Comparison of ENCODE assay signal across 8 cellular contexts in genomic region chr10:97426776-97427570, GRCh38. TPM values are rescaled to one million over a fixed set of nuclear protein-coding genes. Genes with fewer than 3 reads are reported as not detected.
DNase-seq lines count a peak whose midpoint lies in the region; ATAC-seq, FAIRE-seq and TF ChIP-seq lines count a peak whose summit lies in the region.

No MANE protein-coding gene starts in this region.

- ATAC-seq in K562 (peak; percentile 59), right lobe of liver (no peak), GM18909 (IDR thresholded peaks at IDR 0.05; ENCODE audit: poor library complexity, unreplicated experiment) (no peak)

- TF ChIP-seq EP300 in K562 (IDR thresholded peaks at IDR 0.05; ENCODE audit: low read length): no peak
- no peak for TF ChIP-seq EP300 in tibial nerve (IDR thresholded peaks at IDR 0.05)

- intact Hi-C loops in K562 (cut with micrococcal nuclease): loop anchor here (1.0 kb wide), 1 partner anchor 20 kb away; no protein-coding TSS in a partner anchor
- intact Hi-C loops in right lobe of liver (cut with DNase I): no loop called here

- peak overlapping the region; percentile 93 to 100 for H3K9ac ChIP-seq in K562 (ENCODE audit: insufficient read depth in 1 of 2, low read depth in 2 of 2, low read length in 2 of 2)

- H3K27ac ChIP-seq in K562 (ENCODE audit: extremely low read depth, low read depth, low read length) (peak overlapping the region; percentile 89), right lobe of liver (peak overlapping the region; percentile 76 to 96 (median 91)), tibial nerve (peak overlapping the region; percentile 72 to 92 (median 90))

- peaks cover 49% of the 10 kb centered on the region for H3K36me3 ChIP-seq in K562 (ENCODE audit: control insufficient read depth, insufficient read depth, low read length)
- H3K36me3 ChIP-seq in right lobe of liver: peaks cover 0 to 26% (median 8%) of the 10 kb centered on the region in 4 donors
- H3K36me3 ChIP-seq in tibial nerve: peaks cover 0 to 27% (median 8%) of the 10 kb centered on the region in 3 donors

- H3K27me3 ChIP-seq in K562 (ENCODE audit: control insufficient read depth in 2 of 2, insufficient read depth in 2 of 2, low read length in 2 of 2) (no peaks in the 10 kb centered on the region), right lobe of liver (no peaks in the 10 kb centered on the region), tibial nerve (no peaks in the 10 kb centered on the region)

- H3K4me3 ChIP-seq in AG10803 (ENCODE audit: low read length) (peak overlapping the region; percentile 95), K562 (peak overlapping the region; percentile 90), right lobe of liver (peak overlapping the region; percentile 90 to 97 (median 94)), tibial nerve (peak overlapping the region; percentile 78 to 98 (median 84))

- CTCF ChIA-PET in K562 (lab: Yijun Ruan, JAX; ENCODE audit: low intra/inter-chr PET ratio): interaction anchor here (0.7 kb wide), 2 partner anchors 18 to 20 kb away, joined by 3 to 4 read pairs; no protein-coding TSS in a partner anchor

- no TSS peak for BruUV-seq in K562 (replicated peaks; lab: Mats Ljungman, UMichigan)

- DNase-seq in AG10803 (ENCODE audit: low read depth) (no peak), LHCN-M2 (ENCODE audit: low read depth) (peak; percentile 33), K562 (ENCODE audit: extremely low read depth in 1 of 4, low spot score in 3 of 4) (peak in 1 of 4 experiments; percentile 25), right lobe of liver (no peak), tibial nerve (ENCODE audit: low spot score in 2 of 2) (no peak), SK-N-DZ (ENCODE audit: low spot score) (no peak)
- no peak for DNase-seq in stimulated activated CD4-positive, alpha-beta T cell treated with anti-CD3 and anti-CD28 coated beads, Interleukin-4, amount 100 ng/mL, for 24 hours

- POLR2A ChIA-PET in K562 (lab: Yijun Ruan, JAX): interaction anchor here (0.7 to 1.7 kb wide), 5 partner anchors 10 to 73 kb away, joined by 3 to 5 read pairs (median 4); no protein-coding TSS in a partner anchor

- peaks cover 46% of the 10 kb centered on the region for H3K79me2 ChIP-seq in K562 (ENCODE audit: control insufficient read depth, insufficient read depth, low read length)

- H3K9me1 ChIP-seq in K562 (ENCODE audit: control insufficient read depth, insufficient read depth, low read length): no peaks in the 10 kb centered on the region

- WGBS in K562 (ENCODE audit: insufficient coverage, low coverage, missing lambda C conversion rate): 0% methylated on average over 28 of the region's 34 CpGs
- WGBS in right lobe of liver (ENCODE audit: insufficient coverage, low coverage, low lambda C conversion rate, missing lambda C conversion rate): 21% methylated on average over 21 of the region's 34 CpGs
- 9 to 14% methylated on average over 34 of the region's 34 CpGs for WGBS in tibial nerve, 2 donors

- H3K9me3 ChIP-seq in K562 (replicated peaks; ENCODE audit: control insufficient read depth, insufficient read depth, low read depth, low read length): no peaks in the 10 kb centered on the region
- H3K9me3 ChIP-seq in right lobe of liver: no peaks in the 10 kb centered on the region
- H3K9me3 ChIP-seq in tibial nerve: no peaks in the 10 kb centered on the region

- H3K4me2 ChIP-seq in K562 (ENCODE audit: insufficient read depth, low read length): peak overlapping the region; percentile 99

- TF ChIP-seq POLR2A in K562 (conservative IDR thresholded peaks at IDR 0.05) (no peak), right lobe of liver (IDR thresholded peaks at IDR 0.05) (no peak), tibial nerve (IDR thresholded peaks at IDR 0.05) (no peak)

- in situ Hi-C loops in K562 (cut with MboI): no loop called here

- H3K4me1 ChIP-seq in K562 (replicated peaks in 1 of 2; ENCODE audit: control insufficient read depth in 2 of 2, insufficient read depth in 2 of 2, low read length in 2 of 2): peaks cover 6 to 12% of the 10 kb centered on the region in 2 experiments; a peak in 3 of 5 replicates
- H3K4me1 ChIP-seq in right lobe of liver: peaks cover 0 to 32% (median 11%) of the 10 kb centered on the region in 4 donors
- H3K4me1 ChIP-seq in tibial nerve: peaks cover 4 to 31% (median 22%) of the 10 kb centered on the region in 4 donors

- no peak for FAIRE-seq in K562 (lab: Jason Lieb, UNC)

- no peak for TF ChIP-seq CTCF in AG10803 (conservative IDR thresholded peaks at IDR 0.05; ENCODE audit: low read length)
- no peak for TF ChIP-seq CTCF in K562 (IDR thresholded peaks at IDR 0.05 in 2 of 3, conservative IDR thresholded peaks at IDR 0.05 in 1 of 3; ENCODE audit: insufficient read depth in 2 of 3, low read depth in 1 of 3, low read length in 3 of 3)
- no peak for TF ChIP-seq CTCF in right lobe of liver (IDR thresholded peaks at IDR 0.05)
- TF ChIP-seq CTCF in tibial nerve (IDR thresholded peaks at IDR 0.05): no peak

- peaks cover 20% of the 10 kb centered on the region for H4K20me1 ChIP-seq in K562 (replicated peaks; ENCODE audit: control insufficient read depth, insufficient read depth, low read length)

- no peak overlapping the region for H2AFZ ChIP-seq in K562 (ENCODE audit: low read depth, low read length)

- no peak for TF ChIP-seq RAD21 in K562 (CRISPR knock-in tag; conservative IDR thresholded peaks at IDR 0.05 in 1 of 2, IDR thresholded peaks at IDR 0.05 in 1 of 2)

RNA-seq across cellular contexts. Expression of gene PGAM1, which starts 1.0 kb away (rescaled TPM):
- total RNA-seq in LHCN-M2 (2014; rRNA removed): 1,289 and 1,520 TPM in 2 replicates
- polyA plus RNA-seq in LHCN-M2 (2012): 840 TPM
- total RNA-seq in K562 (2011; cell fraction: chromatin; rRNA removed; ENCODE audit: low replicate concordance): 49.1 and 72.3 TPM in 2 replicates
- total RNA-seq in K562 (2011; cell fraction: nucleolus; rRNA removed): 111 and 126 TPM in 2 replicates
- total RNA-seq in K562 (2011; cell fraction: nucleoplasm; rRNA removed): 107 and 112 TPM in 2 replicates
- total RNA-seq in K562 (2014; rRNA removed): 280 and 406 TPM in 2 replicates
- total RNA-seq in K562 (2014; rRNA removed; fragmentation: Illumina TruSeq; extraction: Trizol): 256 and 269 TPM in 2 replicates
- 264 and 273 TPM in 2 replicates for total RNA-seq in K562 (2015; rRNA removed; fragmentation: Illumina TruSeq; extraction: Trizol)
- total RNA-seq in K562 (2021): 319 and 328 TPM in 2 replicates
- polyA plus RNA-seq in K562 (2011; rRNA removed): 559 and 605 TPM in 2 replicates
- polyA plus RNA-seq in K562 (2011; cell fraction: cytosol; rRNA removed): 543 and 578 TPM in 2 replicates
- 137 and 198 TPM in 2 replicates for polyA plus RNA-seq in K562 (2011; cell fraction: nucleus; rRNA removed)
- polyA plus RNA-seq in K562 (2012): 216 and 339 TPM in 2 replicates
- polyA plus RNA-seq in K562 (2014; fragmentation: Illumina TruSeq; extraction: Trizol): 311 and 316 TPM in 2 replicates
- 10 to 100 TPM; 40.3 to 80.0 TPM for polyA plus RNA-seq in K562 (2014; fragmentation: Nextera tagmentation; extraction: Ambion mirVana)
- polyA plus RNA-seq in K562 (2014; rRNA removed): 261 and 274 TPM in 2 replicates
- 361 and 367 TPM in 2 replicates for polyA minus RNA-seq in K562 (2011; rRNA and poly(A)+ RNA removed)
- polyA minus RNA-seq in K562 (2011; cell fraction: cytosol; rRNA and poly(A)+ RNA removed): 206 and 242 TPM in 2 replicates
- 45.9 and 97.3 TPM in 2 replicates for polyA minus RNA-seq in K562 (2011; cell fraction: nucleus; rRNA and poly(A)+ RNA removed)
- 100 to 1,000 TPM; 100 to 228 (median 162) TPM for total RNA-seq in right lobe of liver
- 100 to 1,000 TPM; 142 to 166 (median 155) TPM for total RNA-seq in tibial nerve
- polyA plus RNA-seq in SK-N-DZ (2014; cell fraction: cytosol; rRNA removed): 558 and 589 TPM in 2 replicates
- polyA plus RNA-seq in SK-N-DZ (2014; cell fraction: nucleus; rRNA removed): 213 and 240 TPM in 2 replicates

RNA-seq across cellular contexts. Expression of gene EXOSC1, which starts 18.8 kb away (rescaled TPM):
- 34.4 and 38.3 TPM in 2 replicates for total RNA-seq in LHCN-M2 (2014; rRNA removed)
- 42.0 TPM for polyA plus RNA-seq in LHCN-M2 (2012)
- 20.2 and 33.3 TPM in 2 replicates for total RNA-seq in K562 (2011; cell fraction: chromatin; rRNA removed; ENCODE audit: low replicate concordance)
- 15.0 and 19.0 TPM in 2 replicates for total RNA-seq in K562 (2011; cell fraction: nucleolus; rRNA removed)
- 29.5 and 49.3 TPM in 2 replicates for total RNA-seq in K562 (2011; cell fraction: nucleoplasm; rRNA removed)
- 46.8 and 47.2 TPM in 2 replicates for total RNA-seq in K562 (2014; rRNA removed)
- 52.1 and 53.4 TPM in 2 replicates for total RNA-seq in K562 (2014; rRNA removed; fragmentation: Illumina TruSeq; extraction: Trizol)
- total RNA-seq in K562 (2015; rRNA removed; fragmentation: Illumina TruSeq; extraction: Trizol): 51.0 and 52.2 TPM in 2 replicates
- total RNA-seq in K562 (2021): 44.3 and 44.9 TPM in 2 replicates
- polyA plus RNA-seq in K562 (2011; rRNA removed): 61.0 and 69.7 TPM in 2 replicates
- 62.6 and 63.5 TPM in 2 replicates for polyA plus RNA-seq in K562 (2011; cell fraction: cytosol; rRNA removed)
- 27.5 and 30.1 TPM in 2 replicates for polyA plus RNA-seq in K562 (2011; cell fraction: nucleus; rRNA removed)
- 55.4 and 63.8 TPM in 2 replicates for polyA plus RNA-seq in K562 (2012)
- 68.3 and 82.3 TPM in 2 replicates for polyA plus RNA-seq in K562 (2014; fragmentation: Illumina TruSeq; extraction: Trizol)
- polyA plus RNA-seq in K562 (2014; fragmentation: Nextera tagmentation; extraction: Ambion mirVana): 100 to 1,000 TPM; 112 to 117 TPM
- 65.1 and 67.0 TPM in 2 replicates for polyA plus RNA-seq in K562 (2014; rRNA removed)
- 30.4 and 33.7 TPM in 2 replicates for polyA minus RNA-seq in K562 (2011; rRNA and poly(A)+ RNA removed)
- polyA minus RNA-seq in K562 (2011; cell fraction: cytosol; rRNA and poly(A)+ RNA removed): 11.4 and 14.8 TPM in 2 replicates
- polyA minus RNA-seq in K562 (2011; cell fraction: nucleus; rRNA and poly(A)+ RNA removed): 8.6 and 13.6 TPM in 2 replicates
- 10 to 100 TPM in 5 of 6 experiments, 1 to 10 TPM in 1; 9.2 to 19.1 (median 11.8) TPM for total RNA-seq in right lobe of liver
- total RNA-seq in tibial nerve: 10 to 100 TPM; 21.6 to 40.8 (median 33.4) TPM
- polyA plus RNA-seq in SK-N-DZ (2014; cell fraction: cytosol; rRNA removed): 66.2 and 70.8 TPM in 2 replicates
- 44.4 and 56.4 TPM in 2 replicates for polyA plus RNA-seq in SK-N-DZ (2014; cell fraction: nucleus; rRNA removed)

RNA-seq across cellular contexts. Expression of gene ZDHHC16, which starts 19.0 kb away (rescaled TPM):
- 77.3 and 86.1 TPM in 2 replicates for total RNA-seq in LHCN-M2 (2014; rRNA removed)
- 59.4 TPM for polyA plus RNA-seq in LHCN-M2 (2012)
- 44.6 and 82.7 TPM in 2 replicates for total RNA-seq in K562 (2011; cell fraction: chromatin; rRNA removed; ENCODE audit: low replicate concordance)
- 61.3 and 65.7 TPM in 2 replicates for total RNA-seq in K562 (2011; cell fraction: nucleolus; rRNA removed)
- 79.0 and 86.9 TPM in 2 replicates for total RNA-seq in K562 (2011; cell fraction: nucleoplasm; rRNA removed)
- 13.1 and 19.5 TPM in 2 replicates for total RNA-seq in K562 (2014; rRNA removed)
- total RNA-seq in K562 (2014; rRNA removed; fragmentation: Illumina TruSeq; extraction: Trizol): 21.1 and 21.7 TPM in 2 replicates
- 22.4 and 22.9 TPM in 2 replicates for total RNA-seq in K562 (2015; rRNA removed; fragmentation: Illumina TruSeq; extraction: Trizol)
- 21.3 and 21.4 TPM in 2 replicates for total RNA-seq in K562 (2021)
- 29.4 and 30.9 TPM in 2 replicates for polyA plus RNA-seq in K562 (2011; rRNA removed)
- polyA plus RNA-seq in K562 (2011; cell fraction: cytosol; rRNA removed): 47.2 and 64.5 TPM in 2 replicates
- 58.5 and 58.8 TPM in 2 replicates for polyA plus RNA-seq in K562 (2011; cell fraction: nucleus; rRNA removed)
- 14.2 and 15.7 TPM in 2 replicates for polyA plus RNA-seq in K562 (2012)
- polyA plus RNA-seq in K562 (2014; fragmentation: Illumina TruSeq; extraction: Trizol): 31.7 and 33.8 TPM in 2 replicates
- 10 to 100 TPM; 12.5 to 14.2 TPM for polyA plus RNA-seq in K562 (2014; fragmentation: Nextera tagmentation; extraction: Ambion mirVana)
- polyA plus RNA-seq in K562 (2014; rRNA removed): 18.6 and 22.9 TPM in 2 replicates
- 39.0 and 49.8 TPM in 2 replicates for polyA minus RNA-seq in K562 (2011; rRNA and poly(A)+ RNA removed)
- polyA minus RNA-seq in K562 (2011; cell fraction: cytosol; rRNA and poly(A)+ RNA removed): 14.3 and 20.3 TPM in 2 replicates
- polyA minus RNA-seq in K562 (2011; cell fraction: nucleus; rRNA and poly(A)+ RNA removed): 17.0 and 26.9 TPM in 2 replicates
- total RNA-seq in right lobe of liver: 10 to 100 TPM; 15.8 to 27.0 (median 22.8) TPM
- total RNA-seq in tibial nerve: 10 to 100 TPM; 26.4 to 50.4 (median 36.0) TPM
- 55.2 and 57.1 TPM in 2 replicates for polyA plus RNA-seq in SK-N-DZ (2014; cell fraction: cytosol; rRNA removed)
- 72.9 and 78.9 TPM in 2 replicates for polyA plus RNA-seq in SK-N-DZ (2014; cell fraction: nucleus; rRNA removed)

RNA-seq across cellular contexts. Expression of gene RRP12, which starts 25.8 kb away (rescaled TPM):
- 24.7 and 32.8 TPM in 2 replicates for total RNA-seq in LHCN-M2 (2014; rRNA removed)
- 18.2 TPM for polyA plus RNA-seq in LHCN-M2 (2012)
- 54.2 and 134 TPM in 2 replicates for total RNA-seq in K562 (2011; cell fraction: chromatin; rRNA removed; ENCODE audit: low replicate concordance)
- 76.7 and 77.6 TPM in 2 replicates for total RNA-seq in K562 (2011; cell fraction: nucleolus; rRNA removed)
- total RNA-seq in K562 (2011; cell fraction: nucleoplasm; rRNA removed): 53.7 TPM in 2 replicates
- total RNA-seq in K562 (2014; rRNA removed): 34.7 and 50.5 TPM in 2 replicates
- total RNA-seq in K562 (2014; rRNA removed; fragmentation: Illumina TruSeq; extraction: Trizol): 12.6 and 16.4 TPM in 2 replicates
- total RNA-seq in K562 (2015; rRNA removed; fragmentation: Illumina TruSeq; extraction: Trizol): 21.8 and 25.4 TPM in 2 replicates
- total RNA-seq in K562 (2021): 64.4 and 68.2 TPM in 2 replicates
- 7.2 and 22.3 TPM in 2 replicates for polyA plus RNA-seq in K562 (2011; rRNA removed)
- polyA plus RNA-seq in K562 (2011; cell fraction: cytosol; rRNA removed): 6.5 and 7.3 TPM in 2 replicates
- polyA plus RNA-seq in K562 (2011; cell fraction: nucleus; rRNA removed): 37.2 and 53.1 TPM in 2 replicates
- polyA plus RNA-seq in K562 (2012): 24.9 and 37.3 TPM in 2 replicates
- polyA plus RNA-seq in K562 (2014; fragmentation: Illumina TruSeq; extraction: Trizol): 30.2 and 37.5 TPM in 2 replicates
- 1 to 10 TPM; 4.6 to 6.1 TPM for polyA plus RNA-seq in K562 (2014; fragmentation: Nextera tagmentation; extraction: Ambion mirVana)
- 20.2 and 25.4 TPM in 2 replicates for polyA plus RNA-seq in K562 (2014; rRNA removed)
- 16.2 and 21.5 TPM in 2 replicates for polyA minus RNA-seq in K562 (2011; rRNA and poly(A)+ RNA removed)
- polyA minus RNA-seq in K562 (2011; cell fraction: cytosol; rRNA and poly(A)+ RNA removed): 29.1 and 31.1 TPM in 2 replicates
- polyA minus RNA-seq in K562 (2011; cell fraction: nucleus; rRNA and poly(A)+ RNA removed): 32.2 and 42.1 TPM in 2 replicates
- 10 to 100 TPM in 3 of 6 experiments, 1 to 10 TPM in 3; 6.7 to 23.2 (median 10.2) TPM for total RNA-seq in right lobe of liver
- 10 to 100 TPM; 14.7 to 50.7 (median 24.4) TPM for total RNA-seq in tibial nerve
- polyA plus RNA-seq in SK-N-DZ (2014; cell fraction: cytosol; rRNA removed): 29.5 and 32.1 TPM in 2 replicates
- polyA plus RNA-seq in SK-N-DZ (2014; cell fraction: nucleus; rRNA removed): 55.4 and 56.7 TPM in 2 replicates
